ENCODE assay signal across 8 cellular contexts in the genomic region with DNA sequence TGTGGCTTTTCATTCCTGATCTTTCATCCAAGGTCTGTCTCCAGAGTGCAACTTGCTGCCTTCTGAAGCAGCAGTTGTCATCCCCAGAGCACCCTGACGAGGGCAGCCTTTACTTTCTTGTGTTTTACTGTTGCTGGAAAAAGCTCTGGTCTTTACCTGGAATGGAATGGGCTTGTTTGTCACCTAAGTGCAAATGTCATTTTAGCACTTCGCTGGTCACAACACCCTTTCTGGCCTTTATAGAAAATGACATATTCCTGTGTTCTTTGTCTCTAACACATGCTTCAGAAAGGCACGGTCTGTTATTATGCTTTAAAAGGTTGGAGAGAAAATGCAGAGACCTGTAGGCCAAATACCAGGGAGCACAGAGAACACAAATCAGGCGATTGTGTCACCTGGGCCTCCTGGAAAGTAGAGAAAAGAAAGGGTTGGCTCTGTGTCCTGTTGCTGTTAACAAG.
A peak's percentile ranks its signal among the peaks of the same experiment; 100 is the strongest.
DNase-seq lines count a peak whose midpoint lies in the region; ATAC-seq and TF ChIP-seq lines count a peak whose summit lies in the region.

No MANE protein-coding gene starts in this region.

- WGBS in transverse colon (ENCODE audit: low coverage in 1 of 2), 2 donors = 28% methylated on average over 4 of the region's 4 CpGs

- TF ChIP-seq CTCF in astrocyte of the cerebellum (IDR thresholded peaks at IDR 0.05; ENCODE audit: low read depth, low read length, missing control alignments) (peak; percentile 88), transverse colon (IDR thresholded peaks at IDR 0.05) (peak; percentile 62 to 69 (median 65))

- no peak overlapping the region for H3K27ac ChIP-seq in transverse colon

- no peaks in the 10 kb centered on the region for H3K27me3 ChIP-seq in transverse colon

- in situ Hi-C loops in astrocyte of the cerebellum (cut with HindIII; ENCODE audit: low sequenced_read_pairs) = no loop called here
- in situ Hi-C loops in transverse colon (cut with MboI; ENCODE audit: low pct_ligation_motif_present in 1 of 4, low pct_unique_long_range_greater_than_20kb in 1 of 4, low sequenced_read_pairs in 3 of 4) = no loop called here

- intact Hi-C loops in transverse colon (cut with DNase I; ENCODE audit: low total_unique reads) = no loop called here

- no peaks in the 10 kb centered on the region for H3K36me3 ChIP-seq in transverse colon

- no peak for TF ChIP-seq POLR2A in transverse colon (IDR thresholded peaks at IDR 0.05)

- no peak overlapping the region for H3K4me3 ChIP-seq in astrocyte of the cerebellum (ENCODE audit: low read depth, low read length)
- H3K4me3 ChIP-seq in transverse colon = no peak overlapping the region

- DNase-seq in Ammon's horn (ENCODE audit: low spot score) (peak; percentile 76), NCI-H128 (lab: John Stamatoyannopoulos, UW; ENCODE audit: unreplicated experiment) (peak; percentile 1), astrocyte of the cerebellum (ENCODE audit: low read depth) (peak; percentile 26), iPS-NIHi11 (ENCODE audit: low spot score) (peak; percentile 72), transverse colon (peak; percentile 41), epidermal melanocyte (ENCODE audit: insufficient read length, low spot score) (no peak)

- H3K9me3 ChIP-seq in transverse colon = no peaks in the 10 kb centered on the region

- peak; percentile 55 for ATAC-seq in GM18511 (IDR thresholded peaks at IDR 0.05; ENCODE audit: unreplicated experiment)
- no peak for ATAC-seq in HG03108 (IDR thresholded peaks at IDR 0.05; ENCODE audit: unreplicated experiment)

- TF ChIP-seq EP300 in transverse colon (IDR thresholded peaks at IDR 0.05; ENCODE audit: low read depth) = no peak

- no peaks in the 10 kb centered on the region for H3K4me1 ChIP-seq in transverse colon
